8 cellular contexts compared by ENCODE assay signal in the genomic region with DNA sequence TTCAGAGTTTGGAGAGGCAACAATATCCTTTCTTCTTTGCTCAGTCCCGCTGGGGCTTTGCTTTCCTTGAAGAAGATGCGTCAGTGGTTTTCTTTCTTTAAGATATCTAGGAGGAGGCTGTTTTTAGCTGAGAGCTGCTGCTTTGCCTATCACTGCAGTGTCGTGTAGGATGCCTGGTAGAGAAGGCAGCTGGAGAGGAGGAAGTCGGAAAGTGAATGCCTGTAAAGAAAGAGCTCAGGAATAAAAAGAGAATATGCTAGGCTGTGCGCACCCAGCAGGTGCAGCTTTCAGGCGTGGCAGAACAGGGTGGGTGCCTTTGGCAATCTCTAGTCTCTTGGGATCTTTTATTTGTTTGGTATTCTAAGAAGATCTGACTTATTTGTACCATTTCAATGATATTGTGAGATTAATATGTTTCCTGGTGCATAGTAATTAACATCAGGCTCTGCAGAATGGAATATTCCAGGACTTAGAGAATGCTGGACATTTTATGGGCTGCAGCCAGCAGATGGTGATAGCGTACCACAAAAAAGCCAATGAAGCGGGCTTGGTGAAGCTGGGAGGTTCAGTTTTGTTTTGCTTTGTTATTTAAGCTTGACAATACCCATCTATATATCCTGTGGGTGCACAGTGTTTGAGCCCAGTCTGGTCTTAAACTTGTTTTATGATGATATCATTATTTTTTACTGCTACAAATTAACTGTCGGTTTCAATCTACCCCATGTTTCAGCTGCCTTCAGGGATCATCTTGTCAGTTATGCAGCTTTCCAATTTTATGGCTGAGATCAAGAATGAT. TPM values are rescaled to one million over a fixed set of nuclear protein-coding genes. Genes with fewer than 3 reads are reported as not detected.
DNase-seq lines count a peak whose midpoint lies in the region; ATAC-seq lines count a peak whose summit lies in the region.

No MANE protein-coding gene starts in this region.

- H3K27me3 Mint-ChIP-seq in activated naive CD8-positive, alpha-beta T cell treated with anti-CD3 and anti-CD28 coated beads for 36 hours = peaks cover 6% of the 10 kb centered on the region

- no peaks in the 10 kb centered on the region for H3K36me3 Mint-ChIP-seq in activated naive CD8-positive, alpha-beta T cell treated with anti-CD3 and anti-CD28 coated beads for 36 hours

- intact Hi-C loops in head of caudate nucleus (cut with DNase I) = loop anchor here (2.0 kb wide), 2 partner anchors 349 to 385 kb away; no protein-coding TSS in a partner anchor
- intact Hi-C loops in posterior cingulate gyrus (cut with DNase I) = loop anchor here (1.0 to 5.0 kb wide), 4 partner anchors 55 to 475 kb away; no protein-coding TSS in a partner anchor

- H3K9me3 Mint-ChIP-seq in activated naive CD8-positive, alpha-beta T cell treated with anti-CD3 and anti-CD28 coated beads for 36 hours = no peaks in the 10 kb centered on the region

- no peak overlapping the region for H3K27ac Mint-ChIP-seq in activated naive CD8-positive, alpha-beta T cell treated with anti-CD3 and anti-CD28 coated beads for 36 hours

- H3K4me3 Mint-ChIP-seq in activated naive CD8-positive, alpha-beta T cell treated with anti-CD3 and anti-CD28 coated beads for 36 hours = no peak overlapping the region

- ATAC-seq in GM19452 (IDR thresholded peaks at IDR 0.05; ENCODE audit: unreplicated experiment) (peak; percentile 86), HG03565 (IDR thresholded peaks at IDR 0.05; ENCODE audit: unreplicated experiment) (peak; percentile 65), HG03460 (IDR thresholded peaks at IDR 0.05; ENCODE audit: unreplicated experiment) (no peak)

- peak; percentile 62 for DNase-seq in DMS53 treated with DMSO at 0.1 percent for 48 hours (lab: John Stamatoyannopoulos, UW; ENCODE audit: unreplicated experiment)
- DNase-seq in NCI-H82 (lab: John Stamatoyannopoulos, UW) = peak; percentile 74
- DNase-seq in activated naive CD8-positive, alpha-beta T cell treated with anti-CD3 and anti-CD28 coated beads for 36 hours = peak; percentile 26
- DNase-seq in head of caudate nucleus = peak; percentile 40 to 90 (median 78)
- DNase-seq in posterior cingulate gyrus = peak; percentile 32 to 93 (median 76)

- H3K4me1 Mint-ChIP-seq in activated naive CD8-positive, alpha-beta T cell treated with anti-CD3 and anti-CD28 coated beads for 36 hours = no peaks in the 10 kb centered on the region

RNA-seq across cellular contexts. Expression of gene CAVIN2, which starts 34.9 kb away (rescaled TPM):
- not detected for total RNA-seq in activated naive CD8-positive, alpha-beta T cell treated with anti-CD3 and anti-CD28 coated beads for 36 hours

Comparison
In these comparisons a context has a peak if more than half of its experiments do, and no peak if none do; other contexts are left out.
1. DNase-seq: peak in every context shown above with its lines; median percentile 78 in head of caudate nucleus; 76 in posterior cingulate gyrus; 74 in NCI-H82; 62 in DMS53 treated with DMSO at 0.1 percent for 48 hours; 26 in activated naive CD8-positive, alpha-beta T cell treated with anti-CD3 and anti-CD28 coated beads for 36 hours.